ENCODE assay signal across 25 cellular contexts in genomic region chr4:54714631-54715030, GRCh38.
"Had no signal": no experiment of that assay in that cellular context is flagged by ENCODE, and none has a peak within 500 bp of the region (broad histone marks: within the 10 kb centered on the region; RNA-seq: fewer than 3 reads in every experiment).

No MANE protein-coding gene starts in this region.

- H3K27me3 Mint-ChIP-seq: dendritic cell treated with granulocyte-macrophage colony-stimulating factor and Interleukin-4, amounts not matched to agents 40 ng/mL and 50 ng/mL, for 4 days; effector memory CD8-positive, alpha-beta T cell had no signal

- H3K36me3 Mint-ChIP-seq: immature natural killer cell had no signal

- H3K9me3 Mint-ChIP-seq: dendritic cell treated with granulocyte-macrophage colony-stimulating factor and Interleukin-4, amounts not matched to agents 40 ng/mL and 50 ng/mL, for 4 days; endodermal cell; immature natural killer cell; mesothelial cell of epicardium had no signal

- ATAC-seq: effector memory CD8-positive, alpha-beta T cell; esophagus mucosa; gastroesophageal sphincter; heart left ventricle; left colon; left lung; left ventricle myocardium superior; lower lobe of right lung; mucosa of descending colon had no signal

- H3K27ac Mint-ChIP-seq: dendritic cell treated with granulocyte-macrophage colony-stimulating factor and Interleukin-4, amounts not matched to agents 40 ng/mL and 50 ng/mL, for 4 days; effector memory CD8-positive, alpha-beta T cell; immature natural killer cell; mesothelial cell of epicardium had no signal

- H3K4me1 Mint-ChIP-seq: endodermal cell had no signal

- H3K4me3 Mint-ChIP-seq: dendritic cell treated with granulocyte-macrophage colony-stimulating factor and Interleukin-4, amounts not matched to agents 40 ng/mL and 50 ng/mL, for 4 days; effector memory CD8-positive, alpha-beta T cell; endodermal cell; immature natural killer cell; mesothelial cell of epicardium had no signal

- DNase-seq: colonic mucosa; cortex of kidney; effector CD8-positive, alpha-beta T cell; effector memory CD8-positive, alpha-beta T cell; endodermal cell; erythroblast; esophagus squamous epithelium; foreskin fibroblast; heart left ventricle; hypothalamus; immature natural killer cell; islet precursor cell; kidney; kidney glomerular epithelial cell; left colon; left lung; left ventricle myocardium superior; lower lobe of right lung; mesenchymal stem cell; mucosa of descending colon had no signal

- H3K4me3 ChIP-seq: colonic mucosa, esophagus squamous epithelium, gastroesophageal sphincter, heart left ventricle, hepatocyte, left lung, lower lobe of right lung, mucosa of descending colon had no signal
